ENCODE assay signal across 9 cellular contexts in the genomic region with DNA sequence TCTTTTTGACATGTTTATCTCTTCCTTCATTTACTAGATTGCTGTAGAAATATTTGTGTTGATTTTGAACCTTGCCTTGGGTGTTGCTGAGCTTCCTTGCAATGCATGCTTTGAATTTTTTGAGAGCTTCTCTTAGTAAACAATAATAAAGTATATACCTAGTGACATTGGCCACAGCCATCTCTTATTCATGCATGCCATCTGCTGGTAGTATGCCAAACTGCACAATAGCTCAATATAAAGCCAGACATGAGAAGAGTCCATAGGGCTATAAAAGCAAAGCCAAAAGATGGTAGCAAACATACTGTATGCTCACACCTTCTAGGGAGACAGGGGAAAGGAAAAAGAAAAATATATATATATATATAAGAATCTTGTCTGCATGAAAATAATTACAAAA. TPM values are rescaled to one million over a fixed set of nuclear protein-coding genes. Genes with fewer than 3 reads are reported as not detected.
A peak's percentile ranks its signal among the peaks of the same experiment; 100 is the strongest.
DNase-seq lines count a peak whose midpoint lies in the region; ATAC-seq and TF ChIP-seq lines count a peak whose summit lies in the region.
"Had no signal": no experiment of that assay in that cellular context is flagged by ENCODE, and none has a peak within 500 bp of the region (broad histone marks: within the 10 kb centered on the region; RNA-seq: fewer than 3 reads in every experiment).

No MANE protein-coding gene starts in this region.

- in situ Hi-C loops in SK-MEL-5 (cut with HindIII; ENCODE audit: low pct_unique_long_range_greater_than_20kb, low sequenced_read_pairs), result no loop called here

- peaks cover 0 to 20% (median 0%) of the 10 kb centered on the region in 3 donors for H3K9me3 ChIP-seq in gastroesophageal sphincter

- H3K4me1 ChIP-seq in gastroesophageal sphincter, result no peaks in the 10 kb centered on the region

- no peak overlapping the region for H3K27ac ChIP-seq in gastroesophageal sphincter
- H3K27ac ChIP-seq: thoracic aorta had no signal

- H3K27me3 ChIP-seq in gastroesophageal sphincter, result no peaks in the 10 kb centered on the region

- no peak for TF ChIP-seq POLR2A in gastroesophageal sphincter (IDR thresholded peaks at IDR 0.05)

- no peak for TF ChIP-seq EP300 in gastroesophageal sphincter (IDR thresholded peaks at IDR 0.05)

- H3K36me3 ChIP-seq in gastroesophageal sphincter, result no peaks in the 10 kb centered on the region
- H3K36me3 ChIP-seq: thoracic aorta had no signal

- TF ChIP-seq CTCF in cardiac fibroblast (IDR thresholded peaks at IDR 0.05; ENCODE audit: low read depth, low read length) (peak; percentile 81), gastroesophageal sphincter (IDR thresholded peaks at IDR 0.05) (peak in 2 of 4 experiments; percentile 14 to 41)

- H3K4me3 ChIP-seq in cardiac fibroblast (replicated peaks in 1 of 2; ENCODE audit: low read depth in 2 of 2, low read length in 2 of 2) (no peak overlapping the region), gastroesophageal sphincter (no peak overlapping the region)
- H3K4me3 ChIP-seq: thoracic aorta had no signal

- ATAC-seq in gastroesophageal sphincter, result no peak
- no peak for ATAC-seq in HG02642 (IDR thresholded peaks at IDR 0.05; ENCODE audit: poor library complexity, unreplicated experiment)

- DNase-seq in SKM-1 treated with dmso at 0.1 percent for 144 hours (lab: John Stamatoyannopoulos, UW; ENCODE audit: unreplicated experiment) (peak; percentile 21), SKM-1 (lab: John Stamatoyannopoulos, UW; ENCODE audit: unreplicated experiment) (no peak), M059J (ENCODE audit: low read depth) (peak; percentile 51), SK-MEL-5 (ENCODE audit: low read depth, low spot score) (peak; percentile 79), cardiac fibroblast (ENCODE audit: low read depth in 2 of 2) (peak; percentile 78 to 80), mucosa of gallbladder (ENCODE audit: low spot score) (peak; percentile 60)

RNA-seq across cellular contexts. Expression of a gene that starts 18.9 kb away (rescaled TPM):
- total RNA-seq in M059J (2014; rRNA removed; shearing (Covaris generic)), result 6.3 and 9.4 TPM in 2 replicates
- total RNA-seq in SK-MEL-5 (2014; rRNA removed; shearing (Covaris generic)), result 5.4 TPM in 2 replicates
- polyA plus RNA-seq in SK-MEL-5 (2015; cell fraction: cytosol; rRNA removed), result 2.9 and 6.0 TPM in 2 replicates
- polyA plus RNA-seq in SK-MEL-5 (2015; cell fraction: nucleus; rRNA removed), result 5.8 and 6.8 TPM in 2 replicates
- total RNA-seq in mucosa of gallbladder, result 10.7 TPM
- total RNA-seq in gastroesophageal sphincter, result 1 to 10 TPM; 3.0 to 6.3 (median 4.0) TPM

RNA-seq across cellular contexts. Expression of a gene that starts 59.8 kb away (rescaled TPM):
- 1.4 and 1.8 TPM in 2 replicates for total RNA-seq in M059J (2014; rRNA removed; shearing (Covaris generic))
- 0.77 and 1.6 TPM in 2 replicates for total RNA-seq in SK-MEL-5 (2014; rRNA removed; shearing (Covaris generic))
- polyA plus RNA-seq in SK-MEL-5 (2015; cell fraction: cytosol; rRNA removed), result 0.71 and 1.5 TPM in 2 replicates
- 1.4 and 3.3 TPM in 2 replicates for polyA plus RNA-seq in SK-MEL-5 (2015; cell fraction: nucleus; rRNA removed)
- total RNA-seq in mucosa of gallbladder (8.3 TPM), gastroesophageal sphincter (1 to 10 TPM; 3.5 to 5.7 (median 5.0) TPM)
